ENCODE assay signal across 15 cellular contexts in the genomic region with DNA sequence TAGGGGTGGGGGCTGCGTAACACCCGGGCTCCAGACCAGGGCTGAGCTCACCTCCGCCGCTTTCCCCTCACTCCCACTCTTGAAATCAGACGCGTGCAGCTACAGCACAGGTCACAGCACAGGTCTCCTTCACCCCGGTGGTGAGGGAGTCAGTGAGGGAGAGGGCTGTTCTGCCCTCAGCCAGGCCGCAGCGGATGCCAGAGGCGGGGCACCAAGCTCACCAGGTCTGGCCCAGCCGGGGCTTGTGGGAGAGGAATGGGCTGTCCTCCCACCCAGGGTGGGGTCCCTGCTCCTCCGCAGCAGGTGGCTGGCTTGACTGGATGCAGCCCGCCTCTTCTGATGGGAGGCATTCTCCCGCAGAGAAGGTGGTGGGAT.
"Had no signal": no experiment of that assay in that cellular context is flagged by ENCODE, and none has a peak within 500 bp of the region (broad histone marks: within the 10 kb centered on the region; RNA-seq: fewer than 3 reads in every experiment).

No MANE protein-coding gene starts in this region.

- H3K27ac ChIP-seq: body of pancreas, epithelial cell of prostate, gastrocnemius medialis, heart right ventricle, pancreas, transverse colon had no signal

- H3K36me3 Mint-ChIP-seq: stimulated activated effector memory CD8-positive, alpha-beta T cell treated with anti-CD3 and anti-CD28 coated beads, Interleukin-12 subunit alpha, Interleukin-12 subunit beta, amount 100 ng/mL, for 72 hours had no signal

- H3K36me3 ChIP-seq: gastrocnemius medialis, heart right ventricle, pancreas, transverse colon had no signal

- H3K27ac Mint-ChIP-seq: stimulated activated effector memory CD8-positive, alpha-beta T cell treated with anti-CD3 and anti-CD28 coated beads, Interleukin-12 subunit alpha, Interleukin-12 subunit beta, amount 100 ng/mL, for 72 hours had no signal

- ATAC-seq: activated naive CD4-positive, alpha-beta T cell treated with anti-CD3 and anti-CD28 coated beads, Interleukin-2, amount 50 U/mL, for 72 hours; body of pancreas; gastrocnemius medialis; left colon; pancreas; stimulated activated effector memory CD8-positive, alpha-beta T cell treated with anti-CD3 and anti-CD28 coated beads, Interleukin-12 subunit alpha, Interleukin-12 subunit beta, amount 100 ng/mL, for 72 hours had no signal

- H3K4me1 ChIP-seq: body of pancreas, gastrocnemius medialis, pancreas, transverse colon had no signal

- DNase-seq: activated CD4-positive, alpha-beta T cell treated with anti-CD3 and anti-CD28 coated beads, Interleukin-2, amount 50 U/mL, for 4 hours; activated CD4-positive, CD25-positive, alpha-beta regulatory T cell treated with anti-CD3 and anti-CD28 coated beads, Interleukin-2, amount 50 U/mL, for 72 hours; activated effector memory CD4-positive, alpha-beta T cell treated with Interleukin-2 at 50 U/mL for 16 hours; activated T-cell treated with anti-CD3 and anti-CD28 coated beads, Interleukin-2, amount 50 U/mL, for 1 hour; body of pancreas; caudate nucleus; gastrocnemius medialis; heart right ventricle; left colon; T-helper 9 cell; transverse colon had no signal

- H3K4me3 Mint-ChIP-seq: stimulated activated effector memory CD8-positive, alpha-beta T cell treated with anti-CD3 and anti-CD28 coated beads, Interleukin-12 subunit alpha, Interleukin-12 subunit beta, amount 100 ng/mL, for 72 hours had no signal

- H3K9me3 ChIP-seq: body of pancreas, gastrocnemius medialis, heart right ventricle, pancreas, transverse colon had no signal

- H3K4me3 ChIP-seq: body of pancreas, gastrocnemius medialis, heart right ventricle, pancreas, transverse colon had no signal
